14 cellular contexts compared by ENCODE assay signal in the genomic region with DNA sequence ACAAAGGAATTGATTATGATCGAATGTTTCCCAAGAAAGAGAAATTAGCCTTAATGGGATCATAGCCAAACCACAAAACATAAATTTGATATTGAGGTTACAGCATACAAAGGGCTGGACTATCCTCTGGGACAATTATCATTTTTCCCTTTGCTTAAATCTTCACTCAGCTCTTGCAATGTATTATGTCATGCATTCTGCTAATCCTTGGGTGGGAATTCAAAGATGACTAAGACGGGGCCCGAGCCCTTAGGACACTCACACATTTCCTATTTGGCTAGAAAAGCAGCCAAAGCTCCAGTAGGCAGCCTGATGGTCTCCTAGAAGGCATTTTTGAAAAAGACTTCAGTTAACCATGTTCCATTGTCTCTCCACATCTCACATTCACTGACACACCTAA. TPM values are rescaled to one million over a fixed set of nuclear protein-coding genes. Genes with fewer than 3 reads are reported as not detected.
DNase-seq lines count a peak whose midpoint lies in the region; ATAC-seq, FAIRE-seq and TF ChIP-seq lines count a peak whose summit lies in the region.
"Had no signal": no experiment of that assay in that cellular context is flagged by ENCODE, and none has a peak within 500 bp of the region (broad histone marks: within the 10 kb centered on the region; RNA-seq: fewer than 3 reads in every experiment).

No MANE protein-coding gene starts in this region.

- peak; percentile 76 for ATAC-seq in sciatic nerve
- no peak for ATAC-seq in GM19455 (IDR thresholded peaks at IDR 0.05; ENCODE audit: unreplicated experiment)
- no peak for ATAC-seq in HG03378 (IDR thresholded peaks at IDR 0.05; ENCODE audit: unreplicated experiment)
- ATAC-seq: activated naive CD4-positive, alpha-beta T cell treated with anti-CD3 and anti-CD28 coated beads, Interleukin-2, amount 50 U/mL, for 72 hours; lower lobe of right lung had no signal

- no peaks in the 10 kb centered on the region for H3K36me3 ChIP-seq in SJCRH30
- H3K36me3 ChIP-seq: lower lobe of right lung had no signal

- H3K27me3 ChIP-seq in SJCRH30, result no peaks in the 10 kb centered on the region
- H3K27me3 ChIP-seq: dorsolateral prefrontal cortex had no signal

- no peaks in the 10 kb centered on the region for H3K9me3 ChIP-seq in SJCRH30 (replicated peaks)
- H3K9me3 ChIP-seq: lower lobe of right lung had no signal

- H3K4me3 ChIP-seq in SJCRH30, result no peak overlapping the region
- no peak overlapping the region for H3K4me3 ChIP-seq in epithelial cell of esophagus (ENCODE audit: low read length)
- H3K4me3 ChIP-seq: dorsolateral prefrontal cortex, lower lobe of right lung had no signal

- intact Hi-C loops in sciatic nerve (cut with DNase I), result no loop called here

- no peak overlapping the region for H3K27ac ChIP-seq in SJCRH30
- H3K27ac ChIP-seq: dorsolateral prefrontal cortex, lower lobe of right lung had no signal

- no peak for TF ChIP-seq POLR2A in H54 (IDR thresholded peaks at IDR 0.05; ENCODE audit: low read depth, low read length)

- TF ChIP-seq CTCF in epithelial cell of esophagus (IDR thresholded peaks at IDR 0.05; ENCODE audit: insufficient read depth, low read depth, low read length, missing control alignments), result no peak

- DNase-seq in H54 (ENCODE audit: insufficient read length, low spot score) (peak; percentile 44), SJCRH30 (peak; percentile 12 to 54), epithelial cell of esophagus (ENCODE audit: low read depth) (peak; percentile 71), sciatic nerve (ENCODE audit: low spot score) (no peak), NCI-H1105 treated with DMSO at 0.1 percent for 48 hours (lab: John Stamatoyannopoulos, UW) (no peak), DMS153 treated with DMSO at 0.1 percent for 48 hours (lab: John Stamatoyannopoulos, UW; ENCODE audit: unreplicated experiment) (no peak)
- DNase-seq: dorsolateral prefrontal cortex, lower lobe of right lung, NCI-H1092 treated with DMSO at 0.1 percent for 48 hours, NCI-H510A, SHP77 had no signal

- H3K4me1 ChIP-seq in SJCRH30, result no peaks in the 10 kb centered on the region; the same call in 1 of the 2 replicates
- H3K4me1 ChIP-seq: lower lobe of right lung had no signal

- no peak for FAIRE-seq in H54 (lab: Jason Lieb, UNC)

RNA-seq across cellular contexts. Expression of a gene that starts 17.2 kb away (rescaled TPM):
- 0.06 TPM in 1 of 2 replicates, not detected in the other for total RNA-seq in SJCRH30 (2014; rRNA removed; shearing (Covaris generic))
- 15.8 TPM for total RNA-seq in sciatic nerve

RNA-seq across cellular contexts. Expression of a gene that starts 45.0 kb away (rescaled TPM):
- 1.2 and 1.3 TPM in 2 replicates for total RNA-seq in SJCRH30 (2014; rRNA removed; shearing (Covaris generic))
- 23.7 TPM for total RNA-seq in sciatic nerve

RNA-seq across cellular contexts. Expression of a gene that starts 50.8 kb away (rescaled TPM):
- 0.08 and 0.18 TPM in 2 replicates for total RNA-seq in SJCRH30 (2014; rRNA removed; shearing (Covaris generic))
- 14.4 TPM for total RNA-seq in sciatic nerve
- total RNA-seq: activated naive CD4-positive, alpha-beta T cell treated with anti-CD3 and anti-CD28 coated beads, Interleukin-2, amount 50 U/mL, for 72 hours had no signal

Comparison
In these comparisons a context has a peak if more than half of its experiments do, and no peak if none do; other contexts are left out.
1. DNase-seq: peak in H54 (single experiment), SJCRH30 (2 of 2) and epithelial cell of esophagus (single experiment); none in sciatic nerve (single experiment), NCI-H1105 treated with DMSO at 0.1 percent for 48 hours (single experiment) and DMS153 treated with DMSO at 0.1 percent for 48 hours (single experiment).
2. RNA of a gene that starts 17.2 kb away (total RNA-seq): 15.8 TPM in sciatic nerve (single experiment); 0.06 TPM in SJCRH30; every median in the first group is over 10 times any median in the second.
3. RNA of a gene that starts 45.0 kb away (total RNA-seq): 23.7 TPM in sciatic nerve (single experiment); 1.2 to 1.3 TPM in SJCRH30; every median in the first group is over 10 times any median in the second.
4. RNA of a gene that starts 50.8 kb away (total RNA-seq): 14.4 TPM in sciatic nerve (single experiment); 0.08 to 0.18 TPM in SJCRH30; every median in the first group is over 10 times any median in the second.